ENCODE assay signal across 8 cellular contexts in genomic region chr11:117144477-117145392, GRCh38. TPM values are rescaled to one million over a fixed set of nuclear protein-coding genes. Genes with fewer than 3 reads are reported as not detected.
DNase-seq lines count a peak whose midpoint lies in the region; ATAC-seq, FAIRE-seq and TF ChIP-seq lines count a peak whose summit lies in the region.

No MANE protein-coding gene starts in this region.

- peaks cover 25% of the 10 kb centered on the region for H3K27me3 Mint-ChIP-seq in T-helper 1 cell treated with Interleukin-12 subunit alpha and Interleukin-12 subunit beta and Interleukin-4 antibody, amounts not matched to agents 30 μg/mL and 1 μg/mL, for 36 hours (ENCODE audit: low read depth)

- peaks cover 14% of the 10 kb centered on the region for H3K36me3 Mint-ChIP-seq in T-helper 1 cell treated with Interleukin-12 subunit alpha and Interleukin-12 subunit beta and Interleukin-4 antibody, amounts not matched to agents 30 μg/mL and 1 μg/mL, for 36 hours (ENCODE audit: low read depth)

- peak overlapping the region; percentile 100 for H3K4me3 Mint-ChIP-seq in T-helper 1 cell treated with Interleukin-12 subunit alpha and Interleukin-12 subunit beta and Interleukin-4 antibody, amounts not matched to agents 30 μg/mL and 1 μg/mL, for 36 hours

- H3K4me1 Mint-ChIP-seq in T-helper 1 cell treated with Interleukin-12 subunit alpha and Interleukin-12 subunit beta and Interleukin-4 antibody, amounts not matched to agents 30 μg/mL and 1 μg/mL, for 36 hours (ENCODE audit: low read depth) = peaks cover 35% of the 10 kb centered on the region

- peak; percentile 49 for ATAC-seq in GM21619 (IDR thresholded peaks at IDR 0.05; ENCODE audit: unreplicated experiment)

- FAIRE-seq in bronchial epithelial cell (lab: Jason Lieb, UNC) = no peak

- peak; percentile 74 for DNase-seq in bronchial epithelial cell (ENCODE audit: low read depth)
- DNase-seq in skeletal muscle cell (ENCODE audit: low read depth) = peak; percentile 25
- DNase-seq in NCI-H2081 treated with DMSO at 0.1 percent for 48 hours (lab: John Stamatoyannopoulos, UW) = no peak

- H3K36me3 ChIP-seq in HUES6 (ENCODE audit: control insufficient read depth, insufficient read depth, low read length) (peaks cover 31% of the 10 kb centered on the region), bronchial epithelial cell (ENCODE audit: control insufficient read depth, insufficient read depth, low read length) (peaks cover 8% of the 10 kb centered on the region), iPS-20b (ENCODE audit: insufficient read depth, low read depth, low read length) (peaks cover 35% of the 10 kb centered on the region)

- H3K27ac Mint-ChIP-seq in T-helper 1 cell treated with Interleukin-12 subunit alpha and Interleukin-12 subunit beta and Interleukin-4 antibody, amounts not matched to agents 30 μg/mL and 1 μg/mL, for 36 hours = peak overlapping the region; percentile 97

- TF ChIP-seq CTCF in bronchial epithelial cell (IDR thresholded peaks at IDR 0.05; ENCODE audit: insufficient read depth, low read length, severe bottlenecking) = no peak

- H3K27ac ChIP-seq in HUES6 (ENCODE audit: low read depth, low read length) (peak overlapping the region; percentile 92), iPS-20b (ENCODE audit: low read length) (peak overlapping the region; percentile 94)

- no peaks in the 10 kb centered on the region for H3K27me3 ChIP-seq in HUES6 (ENCODE audit: control insufficient read depth, insufficient read depth, low read length)
- H3K27me3 ChIP-seq in bronchial epithelial cell (ENCODE audit: control insufficient read depth, insufficient read depth, low read length) = no peaks in the 10 kb centered on the region
- H3K27me3 ChIP-seq in iPS-20b (ENCODE audit: insufficient read depth, low read length) = no peaks in the 10 kb centered on the region

- peaks cover 10% of the 10 kb centered on the region for H3K4me1 ChIP-seq in HUES6 (ENCODE audit: control insufficient read depth, insufficient read depth, low read length)
- no peaks in the 10 kb centered on the region for H3K4me1 ChIP-seq in iPS-20b (ENCODE audit: insufficient read depth, low read length)

- H3K4me3 ChIP-seq in GM08714 (ENCODE audit: low read length) (peak overlapping the region; percentile 78), HUES6 (ENCODE audit: low read depth, low read length) (peak overlapping the region; percentile 81), bronchial epithelial cell (ENCODE audit: low read depth, low read length) (peak overlapping the region; percentile 58), iPS-20b (ENCODE audit: low read length) (peak overlapping the region; percentile 82), skeletal muscle cell (ENCODE audit: low read depth, low read length) (peak overlapping the region; percentile 65)

- no peaks in the 10 kb centered on the region for H3K9me3 ChIP-seq in HUES6 (ENCODE audit: control insufficient read depth, insufficient read depth, low read depth, low read length)
- no peaks in the 10 kb centered on the region for H3K9me3 ChIP-seq in iPS-20b (ENCODE audit: insufficient read depth, low read depth, low read length)

- H3K9ac ChIP-seq in HUES6 (ENCODE audit: low read length) (peak overlapping the region; percentile 93), iPS-20b (ENCODE audit: low read depth, low read length) (peak overlapping the region; percentile 87)

- H3K9me3 Mint-ChIP-seq in T-helper 1 cell treated with Interleukin-12 subunit alpha and Interleukin-12 subunit beta and Interleukin-4 antibody, amounts not matched to agents 30 μg/mL and 1 μg/mL, for 36 hours = no peaks in the 10 kb centered on the region

RNA-seq across cellular contexts. Expression of gene PAFAH1B2, which starts 0.6 kb away (rescaled TPM):
- total RNA-seq in bronchial epithelial cell = 148 and 226 TPM in 2 replicates

RNA-seq across cellular contexts. Expression of gene SIDT2, which starts 33.8 kb away (rescaled TPM):
- total RNA-seq in bronchial epithelial cell = 3.2 and 8.1 TPM in 2 replicates

RNA-seq across cellular contexts. Expression of gene SIK3, which starts 46.5 kb away (rescaled TPM):
- 6.8 and 7.3 TPM in 2 replicates for total RNA-seq in bronchial epithelial cell

RNA-seq across cellular contexts. Expression of gene TAGLN, which starts 54.4 kb away (rescaled TPM):
- 12.4 and 91.5 TPM in 2 replicates for total RNA-seq in bronchial epithelial cell
